In the genomic region with DNA sequence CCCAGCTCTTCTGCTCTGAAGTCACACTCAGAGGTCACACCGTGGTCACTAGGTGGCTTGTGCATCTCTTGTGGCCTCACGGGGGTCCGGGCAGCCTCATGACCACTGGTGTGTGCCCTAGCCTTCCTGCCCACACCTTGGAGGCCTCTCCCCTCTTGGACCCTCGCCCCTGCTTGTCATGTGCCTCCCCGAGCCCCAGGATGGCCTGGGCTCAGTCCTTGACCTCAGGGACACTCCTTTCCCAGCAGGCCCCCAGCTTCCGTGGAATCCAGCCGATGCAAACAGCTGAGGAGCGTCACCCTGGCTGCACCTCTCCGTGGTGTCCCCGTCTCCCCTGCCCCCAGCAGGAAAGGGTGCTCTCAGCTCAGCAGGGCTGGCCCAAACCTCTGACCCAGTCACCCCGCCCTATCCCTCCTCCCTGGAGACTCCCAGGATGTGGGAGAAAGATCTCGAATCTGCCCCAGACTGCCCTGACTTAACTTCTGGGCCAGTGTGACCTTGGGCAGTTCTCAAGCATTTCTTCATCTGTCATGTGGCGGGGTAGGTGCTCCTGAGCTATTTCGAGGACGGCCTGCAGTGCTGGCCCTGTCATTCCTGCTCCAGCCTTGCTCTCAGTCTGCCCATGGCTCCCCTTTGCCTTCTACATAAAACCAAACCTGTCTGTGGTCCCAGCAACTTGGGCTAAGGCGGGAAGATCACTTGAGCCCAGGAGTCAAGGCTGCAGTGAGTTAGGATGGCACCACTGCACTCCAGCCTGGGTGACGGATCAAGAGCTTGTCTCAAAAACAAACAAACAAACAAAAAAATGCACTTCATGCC, we compare ENCODE assay signal across 1 cellular context.
TF ChIP-seq lines count a peak whose summit lies in the region.

No MANE protein-coding gene starts in this region.

TF ChIP-seq in IMR-90, 13 proteins besides CTCF, POLR2A, EP300 and RAD21:
- TF ChIP-seq CEBPB (IDR thresholded peaks at IDR 0.05; ENCODE audit: low read depth, low read length) = no peak
- no peak for TF ChIP-seq MAZ (IDR thresholded peaks at IDR 0.05; ENCODE audit: borderline replicate concordance, low read depth, low read length)
- TF ChIP-seq RFX5 (IDR thresholded peaks at IDR 0.05; ENCODE audit: low read depth, low read length) = no peak
- TF ChIP-seq RCOR1 (IDR thresholded peaks at IDR 0.05; ENCODE audit: insufficient replicate concordance, low read length) = no peak
- TF ChIP-seq MXI1 (IDR thresholded peaks at IDR 0.05; ENCODE audit: borderline replicate concordance, low read depth, low read length) = no peak
- TF ChIP-seq NFE2L2 (IDR thresholded peaks at IDR 0.05; ENCODE audit: low read depth, low read length) = no peak
- TF ChIP-seq BHLHE40 (IDR thresholded peaks at IDR 0.05; ENCODE audit: low read depth, low read length) = no peak
TF ChIP-seq in IMR-90: peak in this region for 0.
